Comparison of ENCODE assay signal across 8 cellular contexts in the genomic region with DNA sequence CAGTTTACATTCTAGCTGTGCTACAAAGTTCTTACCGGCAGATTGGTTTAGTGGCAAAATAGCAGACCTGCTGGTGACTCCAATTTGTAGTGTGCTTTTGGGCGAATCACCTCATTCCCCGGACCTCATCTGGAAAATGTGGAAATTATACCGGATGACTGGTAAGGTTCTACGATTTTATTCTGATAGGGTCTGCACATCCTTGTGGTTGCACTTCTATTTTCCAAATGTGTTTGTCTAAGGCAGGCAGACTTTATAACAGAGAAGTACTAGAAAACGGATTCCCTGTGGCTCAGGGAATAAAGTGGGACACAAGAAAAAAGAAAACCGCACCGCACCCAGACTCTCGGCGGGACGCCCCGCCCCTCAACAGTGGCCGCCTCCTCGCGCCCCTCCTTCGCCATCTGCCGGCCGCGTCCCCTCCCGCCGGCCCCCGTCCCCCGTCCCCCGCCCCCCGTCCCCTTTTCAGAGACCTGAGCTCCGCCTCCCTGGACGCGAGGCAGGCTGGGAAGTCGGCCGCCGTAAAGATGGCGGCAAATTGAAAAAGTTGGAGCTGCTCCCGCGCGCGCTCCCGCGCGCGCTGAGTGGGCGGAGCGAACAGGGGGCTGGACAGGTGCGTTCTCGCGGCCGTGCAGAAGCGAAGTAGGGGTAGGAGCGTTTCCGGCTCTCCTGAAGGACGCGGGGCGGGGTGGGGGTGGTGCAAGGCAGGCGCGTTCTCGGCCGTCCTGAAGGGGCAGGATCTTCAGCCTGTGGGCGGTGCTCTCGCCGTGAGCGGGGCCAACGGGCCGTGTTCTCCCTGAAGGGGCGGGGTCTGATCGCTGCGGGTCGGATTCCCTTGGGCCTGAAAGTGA. TPM values are rescaled to one million over a fixed set of nuclear protein-coding genes. Genes with fewer than 3 reads are reported as not detected.
A peak's percentile ranks its signal among the peaks of the same experiment; 100 is the strongest.
DNase-seq lines count a peak whose midpoint lies in the region; ATAC-seq and TF ChIP-seq lines count a peak whose summit lies in the region.

No MANE protein-coding gene starts in this region.

- no peaks in the 10 kb centered on the region for H3K27me3 Mint-ChIP-seq in activated T-cell treated with anti-CD3 and anti-CD28 coated beads, Interleukin-2, amount 50 U/mL, for 4 hours (ENCODE audit: low read depth)

- H3K27ac ChIP-seq in PC-9, result peak overlapping the region; percentile 66
- H3K27ac ChIP-seq in muscle layer of colon (ENCODE audit: low read depth, low read length), result peak overlapping the region; percentile 85

- no peak for TF ChIP-seq CTCF in PC-9 (conservative IDR thresholded peaks at IDR 0.05)

- H3K79me2 ChIP-seq in PC-9 (ENCODE audit: low read depth), result peaks cover 39% of the 10 kb centered on the region

- no peaks in the 10 kb centered on the region for H3K9me3 Mint-ChIP-seq in activated T-cell treated with anti-CD3 and anti-CD28 coated beads, Interleukin-2, amount 50 U/mL, for 4 hours

- peak; percentile 99 for DNase-seq in DMS153 treated with DMSO at 0.1 percent for 48 hours (lab: John Stamatoyannopoulos, UW; ENCODE audit: unreplicated experiment)
- DNase-seq in KBM-7, result peak; percentile 99
- DNase-seq in PC-9, result peak; percentile 98 to 100
- DNase-seq in activated T-cell treated with anti-CD3 and anti-CD28 coated beads, Interleukin-2, amount 50 U/mL, for 4 hours, result peak; percentile 99
- peak; percentile 95 to 96 for DNase-seq in stimulated activated CD8-positive, alpha-beta memory T cell treated with anti-CD3 and anti-CD28 coated beads, Interleukin-7, amount 100 ng/mL, for 1 hour (ENCODE audit: low read depth in 2 of 2)

- H3K9me2 ChIP-seq in PC-9 (ENCODE audit: insufficient read depth), result no peaks in the 10 kb centered on the region

- intact Hi-C loops in PC-9 (cut with micrococcal nuclease; ENCODE audit: unreplicated experiment), result loop anchor here (1.0 to 2.0 kb wide), 5 partner anchors 13 to 151 kb away; a partner anchor contains a TSS

- peak overlapping the region; percentile 99 for H2AFZ ChIP-seq in PC-9

- H3K27me3 ChIP-seq in PC-9 (ENCODE audit: insufficient read depth, low read depth), result no peaks in the 10 kb centered on the region
- H3K27me3 ChIP-seq in muscle layer of colon (ENCODE audit: control insufficient read depth in 1 of 2, insufficient read depth in 2 of 2, low read length in 2 of 2), result no peaks in the 10 kb centered on the region

- no TSS peak for BruUV-seq in PC-9 (replicated peaks; lab: Mats Ljungman, UMichigan)

- H3K4me3 ChIP-seq in PC-9 (peak overlapping the region; percentile 98), muscle layer of colon (ENCODE audit: low read depth in 1 of 2, low read length in 2 of 2) (peak overlapping the region; percentile 54 to 60)

- POLR2A ChIA-PET in PC-9 (lab: Charles Lee; ENCODE audit: unreplicated experiment), result interaction anchor here (0.5 to 0.9 kb wide), 15 partner anchors 10 to 1784 kb away, joined by 3 to 32 read pairs (median 9); a partner anchor contains a TSS

- peaks cover 5% of the 10 kb centered on the region for H3K36me3 Mint-ChIP-seq in activated T-cell treated with anti-CD3 and anti-CD28 coated beads, Interleukin-2, amount 50 U/mL, for 4 hours (ENCODE audit: insufficient read depth)

- no peaks in the 10 kb centered on the region; the same call in 1 of the 2 replicates for H4K20me1 ChIP-seq in PC-9 (ENCODE audit: insufficient read depth)

- in situ Hi-C loops in KBM-7 (cut with MboI; ENCODE audit: low pct_unique_long_range_greater_than_20kb, low sequenced_read_pairs), result no loop called here

- H3K9ac ChIP-seq in muscle layer of colon (ENCODE audit: low read length), result peak overlapping the region; percentile 50

- H3K4me2 ChIP-seq in PC-9, result peak overlapping the region; percentile 85

- peak overlapping the region; percentile 91 for H3K4me3 Mint-ChIP-seq in activated T-cell treated with anti-CD3 and anti-CD28 coated beads, Interleukin-2, amount 50 U/mL, for 4 hours

- H3K4me1 Mint-ChIP-seq in activated T-cell treated with anti-CD3 and anti-CD28 coated beads, Interleukin-2, amount 50 U/mL, for 4 hours (ENCODE audit: low read depth), result peaks cover 47% of the 10 kb centered on the region

- H3K36me3 ChIP-seq in PC-9 (ENCODE audit: low read depth), result no peaks in the 10 kb centered on the region
- H3K36me3 ChIP-seq in muscle layer of colon (ENCODE audit: insufficient read depth, low read length), result no peaks in the 10 kb centered on the region

- peak; percentile 59 for ATAC-seq in GM21717 (IDR thresholded peaks at IDR 0.05; ENCODE audit: unreplicated experiment)
- peak; percentile 83 to 88 for ATAC-seq in activated T-cell treated with anti-CD3 and anti-CD28 coated beads, Interleukin-2, amount 50 U/mL, for 4 hours
- peak; percentile 97 for ATAC-seq in esophagus mucosa

- CTCF ChIA-PET in PC-9 (lab: Charles Lee), result interaction anchor here (0.6 to 2.4 kb wide), 5 partner anchors 26 to 924 kb away, joined by 3 to 13 read pairs (median 4); no protein-coding TSS in a partner anchor

- H3K4me1 ChIP-seq in PC-9 (replicated peaks; ENCODE audit: insufficient read depth), result peaks cover 37% of the 10 kb centered on the region
- H3K4me1 ChIP-seq in muscle layer of colon (ENCODE audit: insufficient read depth, low read length), result peaks cover 18% of the 10 kb centered on the region

- peaks cover 29% of the 10 kb centered on the region for H3F3A ChIP-seq in PC-9 (ENCODE audit: insufficient read depth, low read depth)

- H3K9me3 ChIP-seq in PC-9 (ENCODE audit: insufficient read depth, low read depth), result no peaks in the 10 kb centered on the region
- H3K9me3 ChIP-seq in muscle layer of colon (ENCODE audit: low read length), result no peaks in the 10 kb centered on the region

RNA-seq across cellular contexts. Expression of a gene that starts 0.5 kb away (rescaled TPM):
- 48.1 and 54.2 TPM in 2 replicates for total RNA-seq in PC-9 (2021)
- total RNA-seq in activated T-cell treated with anti-CD3 and anti-CD28 coated beads, Interleukin-2, amount 50 U/mL, for 4 hours, result 10 to 100 TPM; 35.9 to 38.2 (median 36.6) TPM
- total RNA-seq in esophagus mucosa, result 17.8 TPM

RNA-seq across cellular contexts. Expression of a gene that starts 20.7 kb away (rescaled TPM):
- 0.24 and 0.28 TPM in 2 replicates for total RNA-seq in PC-9 (2021)
- 100 to 1,000 TPM; 120 to 205 (median 143) TPM for total RNA-seq in activated T-cell treated with anti-CD3 and anti-CD28 coated beads, Interleukin-2, amount 50 U/mL, for 4 hours
- 1.1 TPM for total RNA-seq in esophagus mucosa

Comparison
In these comparisons a context has a peak if more than half of its experiments do, and no peak if none do; other contexts are left out.
1. Peak in every context shown above with its lines: DNase-seq, ATAC-seq, H3K4me3 ChIP-seq and H3K27ac ChIP-seq.
2. RNA of a gene that starts 20.7 kb away (total RNA-seq): 120 to 205 TPM in activated T-cell treated with anti-CD3 and anti-CD28 coated beads, Interleukin-2, amount 50 U/mL, for 4 hours; 1.1 TPM in esophagus mucosa (single experiment) and 0.24 to 0.28 TPM in PC-9; every median in the first group is over 10 times any median in the second.